8 cellular contexts compared by ENCODE assay signal in genomic region chr1:11655263-11656079, GRCh38. TPM values are rescaled to one million over a fixed set of nuclear protein-coding genes. Genes with fewer than 3 reads are reported as not detected.
DNase-seq lines count a peak whose midpoint lies in the region; ATAC-seq and TF ChIP-seq lines count a peak whose summit lies in the region.

No MANE protein-coding gene starts in this region.

- H3K9me3 ChIP-seq in esophagus squamous epithelium (no peaks in the 10 kb centered on the region), psoas muscle (no peaks in the 10 kb centered on the region)

- H3K4me3 ChIP-seq in GM06990 (replicated peaks; ENCODE audit: low read depth, low read length) (peak overlapping the region; percentile 81), esophagus squamous epithelium (peak overlapping the region; percentile 53 to 85 (median 78)), psoas muscle (peak overlapping the region; percentile 77)

- intact Hi-C loops in esophagus squamous epithelium (cut with DNase I) (no loop called here), psoas muscle (cut with DNase I) (no loop called here)

- TF ChIP-seq POLR2A in esophagus squamous epithelium (IDR thresholded peaks at IDR 0.05), result no peak

- no peak for ATAC-seq in psoas muscle
- ATAC-seq in GM19023 (IDR thresholded peaks at IDR 0.05; ENCODE audit: unreplicated experiment), result no peak

- H3K27ac ChIP-seq in RWPE1 (peak overlapping the region; percentile 97), esophagus squamous epithelium (peak overlapping the region; percentile 76 to 80 (median 79)), psoas muscle (no peak overlapping the region)

- 30 to 53% methylated on average over 3 to 9 of the region's 25 CpGs for WGBS in esophagus squamous epithelium, 2 donors
- 58 to 72% (median 63%) methylated on average over 24 to 25 of the region's 25 CpGs for WGBS in psoas muscle, 3 donors

- POLR2A ChIA-PET in RWPE1 (lab: Yijun Ruan, JAX; ENCODE audit: low non-redundant PET), result interaction anchor here (0.5 kb wide), 1 partner anchor 77 kb away, joined by 6 read pairs; no protein-coding TSS in a partner anchor
- POLR2A ChIA-PET in HEK293T (lab: Yijun Ruan, JAX), result interaction anchor here (1.1 kb wide), 1 partner anchor 81 kb away, joined by 3 read pairs; no protein-coding TSS in a partner anchor

- H3K4me1 ChIP-seq in esophagus squamous epithelium (peaks cover 9 to 36% (median 12%) of the 10 kb centered on the region in 3 donors), psoas muscle (peaks cover 7% of the 10 kb centered on the region)

- TF ChIP-seq CTCF in GM06990 (IDR thresholded peaks at IDR 0.05; ENCODE audit: insufficient read depth, low read length, poor library complexity, severe bottlenecking) (no peak), RWPE1 (conservative IDR thresholded peaks at IDR 0.05; ENCODE audit: low read depth) (no peak), esophagus squamous epithelium (IDR thresholded peaks at IDR 0.05) (no peak), psoas muscle (IDR thresholded peaks at IDR 0.05) (no peak)

- no peaks in the 10 kb centered on the region; the same call in none of the 2 replicates for H3K36me3 ChIP-seq in GM06990 (ENCODE audit: control insufficient read depth, insufficient read depth, low read length)
- peaks cover 0 to 39% (median 7%) of the 10 kb centered on the region in 3 donors for H3K36me3 ChIP-seq in esophagus squamous epithelium
- H3K36me3 ChIP-seq in psoas muscle (ENCODE audit: insufficient read depth in 1 of 2, low read depth in 1 of 2), result peaks cover 2 to 25% of the 10 kb centered on the region in 2 donors

- CTCF ChIA-PET in RWPE1 (lab: Yijun Ruan, JAX), result interaction anchor here (0.6 to 1.6 kb wide), 3 partner anchors 9 to 27 kb away, joined by 4 to 5 read pairs (median 4); partner anchors contain the start of gene FBXO6
- CTCF ChIA-PET in HEK293T (lab: Yijun Ruan, JAX), result interaction anchor here (1.1 to 1.8 kb wide), 4 partner anchors 9 to 64 kb away, joined by 3 to 7 read pairs (median 6); partner anchors contain the start of gene FBXO6

- DNase-seq in GM06990 (ENCODE audit: extremely low read depth, insufficient read length) (no peak), RWPE1 (ENCODE audit: low spot score) (no peak), esophagus squamous epithelium (lab: John Stamatoyannopoulos, UW) (no peak), psoas muscle (peak in 1 of 2 donors; percentile 46), HEK293T (ENCODE audit: extremely low spot score) (no peak), retina (no peak), dermis blood vessel endothelial cell (no peak)

- H3K27me3 ChIP-seq in GM06990 (replicated peaks; ENCODE audit: control insufficient read depth, insufficient read depth, low read length), result no peaks in the 10 kb centered on the region
- peaks cover 0 to 8% (median 0%) of the 10 kb centered on the region in 4 donors for H3K27me3 ChIP-seq in esophagus squamous epithelium
- H3K27me3 ChIP-seq in psoas muscle (ENCODE audit: insufficient read depth in 3 of 3, low read length in 2 of 3), result peaks cover 0 to under 1% (median 0%) of the 10 kb centered on the region in 3 donors

TF ChIP-seq in HEK293T, 16 proteins besides CTCF, POLR2A, EP300 and RAD21:
- no peak for TF ChIP-seq SP1 (IDR thresholded peaks at IDR 0.05)
- no peak for TF ChIP-seq ARNT (IDR thresholded peaks at IDR 0.05)
- no peak for TF ChIP-seq NFRKB (IDR thresholded peaks at IDR 0.05)
- no peak for TF ChIP-seq CTBP1 (IDR thresholded peaks at IDR 0.05; ENCODE audit: borderline replicate concordance)
- no peak for TF ChIP-seq FOXM1 (IDR thresholded peaks at IDR 0.05; ENCODE audit: borderline replicate concordance)
- no peak for TF ChIP-seq ELF4 (IDR thresholded peaks at IDR 0.05)

RNA-seq across cellular contexts. Expression of gene FBXO44, which starts 0.8 kb away (rescaled TPM):
- total RNA-seq in esophagus squamous epithelium (10 to 100 TPM in 1 of 4 donors, 1 to 10 TPM in 3; 5.0 to 20.4 (median 7.0) TPM), psoas muscle (1 to 10 TPM; 2.9 to 8.4 (median 4.6) TPM), dermis blood vessel endothelial cell (7.3 and 15.8 TPM in 2 replicates)
- polyA plus RNA-seq in psoas muscle, result 1 to 10 TPM; 3.6 to 5.0 (median 3.8) TPM

RNA-seq across cellular contexts. Expression of gene FBXO2, which starts 1.2 kb away (rescaled TPM):
- total RNA-seq in esophagus squamous epithelium, result 10 to 100 TPM in 1 of 4 donors, 1 to 10 TPM in 3; 2.6 to 13.6 (median 8.0) TPM
- total RNA-seq in psoas muscle, result 1 to 10 TPM; 1.2 to 3.5 (median 2.3) TPM
- polyA plus RNA-seq in psoas muscle, result 10 to 100 TPM in 1 of 3 donors, 1 to 10 TPM in 1, under 1 TPM in 1; 0.35 to 20.9 (median 1.1) TPM
- 1.7 and 1.9 TPM in 2 replicates for total RNA-seq in dermis blood vessel endothelial cell

RNA-seq across cellular contexts. Expression of gene FBXO6, which starts 8.5 kb away (rescaled TPM):
- total RNA-seq in esophagus squamous epithelium (10 to 100 TPM; 11.6 to 20.2 (median 12.2) TPM), psoas muscle (10 to 100 TPM; 10.2 to 17.3 (median 13.1) TPM), dermis blood vessel endothelial cell (1.4 and 3.6 TPM in 2 replicates)
- 10 to 100 TPM; 10.2 to 27.1 (median 21.4) TPM for polyA plus RNA-seq in psoas muscle

RNA-seq across cellular contexts. Expression of gene MAD2L2, which starts 25.5 kb away (rescaled TPM):
- total RNA-seq in esophagus squamous epithelium (10 to 100 TPM; 12.1 to 22.8 (median 18.9) TPM), psoas muscle (10 to 100 TPM; 25.9 to 39.0 (median 28.8) TPM), dermis blood vessel endothelial cell (34.9 and 45.3 TPM in 2 replicates)
- polyA plus RNA-seq in psoas muscle, result 10 to 100 TPM; 39.1 to 61.8 (median 40.5) TPM

RNA-seq across cellular contexts. Expression of gene DRAXIN, which starts 36.0 kb away (rescaled TPM):
- total RNA-seq in esophagus squamous epithelium (not detected), psoas muscle (under 1 TPM in 1 of 4 donors, not detected in 3; 0.04 TPM), dermis blood vessel endothelial cell (0.14 and 0.17 TPM in 2 replicates)
- polyA plus RNA-seq in psoas muscle, result under 1 TPM in 2 of 3 donors, not detected in 1; 0.01 to 0.65 TPM
